ENCODE assay signal across 1 cellular context in the genomic region with DNA sequence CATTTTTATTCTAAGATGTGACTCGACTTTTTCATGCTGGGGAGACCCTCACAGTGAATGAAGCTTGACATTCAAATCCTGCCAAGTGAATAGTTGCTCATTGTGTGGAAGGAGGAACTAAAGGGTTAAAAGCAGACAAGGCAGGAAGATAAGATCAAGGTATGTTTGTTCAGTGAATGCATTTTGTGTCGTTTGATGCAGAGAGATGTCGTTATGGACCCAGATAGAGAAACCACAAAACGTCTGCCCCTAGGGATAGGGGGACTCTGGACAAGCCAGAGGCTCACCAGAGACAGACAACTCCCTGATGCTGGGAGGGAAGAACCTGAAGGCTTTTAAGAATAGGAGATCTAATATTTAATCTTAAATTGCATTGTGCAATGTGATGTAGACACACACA.
TF ChIP-seq lines count a peak whose summit lies in the region.

No MANE protein-coding gene starts in this region.

TF ChIP-seq in K562, 482 proteins besides CTCF, POLR2A, EP300 and RAD21 (continued from another document):
- TF ChIP-seq, protein P1, sequence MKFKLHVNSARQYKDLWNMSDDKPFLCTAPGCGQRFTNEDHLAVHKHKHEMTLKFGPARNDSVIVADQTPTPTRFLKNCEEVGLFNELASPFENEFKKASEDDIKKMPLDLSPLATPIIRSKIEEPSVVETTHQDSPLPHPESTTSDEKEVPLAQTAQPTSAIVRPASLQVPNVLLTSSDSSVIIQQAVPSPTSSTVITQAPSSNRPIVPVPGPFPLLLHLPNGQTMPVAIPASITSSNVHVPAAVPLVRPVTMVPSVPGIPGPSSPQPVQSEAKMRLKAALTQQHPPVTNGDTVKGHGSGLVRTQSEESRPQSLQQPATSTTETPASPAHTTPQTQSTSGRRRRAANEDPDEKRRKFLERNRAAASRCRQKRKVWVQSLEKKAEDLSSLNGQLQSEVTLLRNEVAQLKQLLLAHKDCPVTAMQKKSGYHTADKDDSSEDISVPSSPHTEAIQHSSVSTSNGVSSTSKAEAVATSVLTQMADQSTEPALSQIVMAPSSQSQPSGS (CRISPR knock-in tag; IDR thresholded peaks at IDR 0.05) = no peak
- TF ChIP-seq TBP (optimal IDR thresholded peaks at IDR 0.05; ENCODE audit: low read depth, low read length) (no peak), CHCHD3 (CRISPR knock-in tag; IDR thresholded peaks at IDR 0.05) (no peak), TAL1 (IDR thresholded peaks at IDR 0.05) (peak; percentile 5; the same call in 1 of the 2 replicates), ADNP (tag; IDR thresholded peaks at IDR 0.05) (no peak), BRCA1 (IDR thresholded peaks at IDR 0.05) (no peak), BRCA1 (CRISPR knock-in tag; IDR thresholded peaks at IDR 0.05) (no peak), CBFA2T3 (IDR thresholded peaks at IDR 0.05) (peak; percentile 29; the same call in 1 of the 2 replicates), TBL1XR1 (IDR thresholded peaks at IDR 0.05; ENCODE audit: low read length in 2 of 2) (no peak), ZNF24 (IDR thresholded peaks at IDR 0.05) (no peak), FOXK2 (conservative IDR thresholded peaks at IDR 0.05 in 1 of 2, IDR thresholded peaks at IDR 0.05 in 1 of 2; ENCODE audit: low read depth in 2 of 2) (no peak), ZNF766 (CRISPR knock-in tag; conservative IDR thresholded peaks at IDR 0.05) (no peak), ESRRB (CRISPR knock-in tag; IDR thresholded peaks at IDR 0.05; ENCODE audit: borderline replicate concordance) (no peak), KAT2B (IDR thresholded peaks at IDR 0.05; ENCODE audit: low read depth, low read length) (no peak), FOXA3 (CRISPR knock-in tag; conservative IDR thresholded peaks at IDR 0.05 in 1 of 2, IDR thresholded peaks at IDR 0.05 in 1 of 2) (0 out of 4 replicates have a peak, but pooled peaks of 1 of the 2 experiments have one; percentile 8), TEAD4 (IDR thresholded peaks at IDR 0.05; ENCODE audit: low read length) (peak; percentile 36; the same call in 1 of the 2 replicates), TEAD4 (CRISPR knock-in tag; IDR thresholded peaks at IDR 0.05; ENCODE audit: borderline replicate concordance) (no peak)
- TF ChIP-seq, protein P2, sequence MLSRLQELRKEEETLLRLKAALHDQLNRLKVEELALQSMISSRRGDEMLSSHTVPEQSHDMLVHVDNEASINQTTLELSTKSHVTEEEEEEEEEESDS (CRISPR knock-in tag; IDR thresholded peaks at IDR 0.05) = no peak
- TF ChIP-seq, protein P3, sequence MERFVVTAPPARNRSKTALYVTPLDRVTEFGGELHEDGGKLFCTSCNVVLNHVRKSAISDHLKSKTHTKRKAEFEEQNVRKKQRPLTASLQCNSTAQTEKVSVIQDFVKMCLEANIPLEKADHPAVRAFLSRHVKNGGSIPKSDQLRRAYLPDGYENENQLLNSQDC (CRISPR knock-in tag; IDR thresholded peaks at IDR 0.05) = no peak
